In the genomic region with DNA sequence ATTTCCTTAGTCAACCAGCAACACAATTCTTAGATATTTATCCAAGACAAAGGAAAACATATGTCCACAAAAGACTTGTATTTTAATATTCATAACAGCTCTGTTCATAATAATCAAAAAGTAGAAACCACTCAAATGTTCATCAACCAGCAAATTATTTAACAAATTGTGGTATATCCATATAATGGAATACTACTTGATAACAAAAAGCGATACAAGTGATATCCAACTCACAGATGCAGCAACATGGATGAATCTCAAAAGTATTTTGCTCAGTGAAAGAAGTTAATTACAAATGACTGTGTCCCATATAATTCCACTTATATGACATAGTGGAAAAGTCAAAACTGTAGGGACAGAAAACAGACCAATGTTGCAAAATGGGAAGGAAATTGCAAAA, we compare ENCODE assay signal across 14 cellular contexts.
A peak's percentile ranks its signal among the peaks of the same experiment; 100 is the strongest.
DNase-seq lines count a peak whose midpoint lies in the region; ATAC-seq and TF ChIP-seq lines count a peak whose summit lies in the region.
"Had no signal": no experiment of that assay in that cellular context is flagged by ENCODE, and none has a peak within 500 bp of the region (broad histone marks: within the 10 kb centered on the region; RNA-seq: fewer than 3 reads in every experiment).

No MANE protein-coding gene starts in this region.

- TF ChIP-seq CTCF in NB4 (IDR thresholded peaks at IDR 0.05; ENCODE audit: low read depth, low read length) = no peak
- no peak for TF ChIP-seq CTCF in fibroblast of pulmonary artery (IDR thresholded peaks at IDR 0.05; ENCODE audit: low read length, missing control alignments)

- ATAC-seq in GM21447 (IDR thresholded peaks at IDR 0.05; ENCODE audit: unreplicated experiment) = no peak
- ATAC-seq in GM19395 (IDR thresholded peaks at IDR 0.05; ENCODE audit: unreplicated experiment) = no peak
- ATAC-seq: CD8-positive, alpha-beta T cell had no signal

- no peak for TF ChIP-seq POLR2A in NB4 (IDR thresholded peaks at IDR 0.05; ENCODE audit: extremely low read depth, insufficient read length)

- no peak overlapping the region for H3K4me3 ChIP-seq in NB4 (ENCODE audit: low read depth, low read length)
- no peak overlapping the region for H3K4me3 ChIP-seq in fibroblast of pulmonary artery (replicated peaks; ENCODE audit: low read depth, low read length)
- H3K4me3 ChIP-seq: BLaER1 treated with 17β-estradiol and CSF1 and Interleukin-3, amounts not matched to agents 10 nM and 100 nM had no signal

- DNase-seq in SKM-1 treated with dmso at 0.1 percent for 144 hours (lab: John Stamatoyannopoulos, UW; ENCODE audit: unreplicated experiment) = peak; percentile 56
- DNase-seq in SKM-1 (lab: John Stamatoyannopoulos, UW; ENCODE audit: unreplicated experiment) = no peak
- peak; percentile 47 for DNase-seq in NB4 (ENCODE audit: low read depth)
- DNase-seq in fibroblast of pulmonary artery (ENCODE audit: low read depth) = peak; percentile 20
- DNase-seq in stimulated activated naive CD4-positive, alpha-beta T cell (lab: John Stamatoyannopoulos, UW) = no peak
- DNase-seq: 8988T; Calu3; CD8-positive, alpha-beta T cell; DMS79 treated with DMSO at 0.1 percent for 48 hours; GF-D8; H9 had no signal

Comparison
In these comparisons a context has a peak if more than half of its experiments do, and no peak if none do; other contexts are left out.
1. DNase-seq: peak in SKM-1 treated with dmso at 0.1 percent for 144 hours (single experiment), NB4 (single experiment) and fibroblast of pulmonary artery (single experiment); none in SKM-1 (single experiment) and stimulated activated naive CD4-positive, alpha-beta T cell (0 of 6).